ENCODE assay signal across 31 cellular contexts in the genomic region with DNA sequence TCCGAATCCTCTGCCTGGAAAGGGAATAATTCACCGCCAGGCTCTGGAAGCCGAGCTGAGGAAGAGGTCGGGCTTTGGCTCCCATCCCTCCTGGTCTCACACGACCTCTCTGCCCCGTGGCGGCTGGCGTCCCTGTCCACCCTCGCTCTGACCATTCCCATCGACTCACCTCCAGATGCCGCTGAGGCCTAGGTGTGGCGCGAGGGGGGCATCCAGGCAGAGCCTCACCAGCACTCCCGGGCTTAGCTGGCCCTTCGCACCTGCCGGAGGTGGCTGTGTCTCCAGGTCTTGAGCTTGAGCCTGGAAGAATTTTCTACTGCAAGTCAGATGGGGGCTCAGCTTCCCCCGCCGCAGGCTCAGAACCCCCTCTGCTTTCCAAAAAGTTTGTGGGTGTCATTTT. TPM values are rescaled to one million over a fixed set of nuclear protein-coding genes. Genes with fewer than 3 reads are reported as not detected.
"Had no signal": no experiment of that assay in that cellular context is flagged by ENCODE, and none has a peak within 500 bp of the region (broad histone marks: within the 10 kb centered on the region; RNA-seq: fewer than 3 reads in every experiment).

No MANE protein-coding gene starts in this region.

- H3K4me3 Mint-ChIP-seq: activated CD4-positive, alpha-beta T cell treated with anti-CD3 and anti-CD28 coated beads, Interleukin-2, amount 10 ng/mL, durations not matched to agents 7 days and 5 days; activated CD8-positive, alpha-beta T cell treated with anti-CD3 and anti-CD28 coated beads for 36 hours; activated naive CD8-positive, alpha-beta T cell; activated T-cell treated with anti-CD3 and anti-CD28 coated beads, Interleukin-2, amount 50 U/mL, for 4 hours; activated T-helper 17 cell treated with anti-CD3 and anti-CD28 coated beads, Interleukin-2, amount 50 U/mL, for 72 hours; effector memory CD8-positive, alpha-beta T cell had no signal

- H3K4me1 Mint-ChIP-seq: activated CD4-positive, alpha-beta T cell treated with anti-CD3 and anti-CD28 coated beads, Interleukin-2, amount 10 ng/mL, durations not matched to agents 7 days and 5 days; activated T-helper 17 cell treated with anti-CD3 and anti-CD28 coated beads, Interleukin-2, amount 50 U/mL, for 72 hours had no signal

- H3K27me3 ChIP-seq: body of pancreas had no signal

- H3K27ac Mint-ChIP-seq: activated CD4-positive, alpha-beta T cell treated with anti-CD3 and anti-CD28 coated beads, Interleukin-2, amount 10 ng/mL, durations not matched to agents 7 days and 5 days; activated CD8-positive, alpha-beta T cell treated with anti-CD3 and anti-CD28 coated beads for 36 hours; activated naive CD8-positive, alpha-beta T cell; activated T-helper 17 cell treated with anti-CD3 and anti-CD28 coated beads, Interleukin-2, amount 50 U/mL, for 72 hours; effector memory CD8-positive, alpha-beta T cell had no signal

- ATAC-seq: activated CD8-positive, alpha-beta T cell treated with anti-CD3 and anti-CD28 coated beads for 36 hours; activated T-cell treated with anti-CD3 and anti-CD28 coated beads, Interleukin-2, amount 50 U/mL, for 4 hours; activated T-helper 17 cell treated with anti-CD3 and anti-CD28 coated beads, Interleukin-2, amount 50 U/mL, for 72 hours; body of pancreas; effector memory CD8-positive, alpha-beta T cell; gastroesophageal sphincter had no signal

- DNase-seq: activated CD4-positive, alpha-beta T cell treated with anti-CD3 and anti-CD28 coated beads for 1 hour; activated CD4-positive, alpha-beta T cell treated with anti-CD3 and anti-CD28 coated beads for 4 hours; activated CD4-positive, alpha-beta T cell treated with anti-CD3 and anti-CD28 coated beads, Interleukin-2, amount 10 ng/mL, durations not matched to agents 7 days and 5 days; activated CD4-positive, alpha-beta T cell treated with anti-CD3 and anti-CD28 coated beads, Interleukin-2, amount 50 U/mL, for 48 hours; activated CD8-positive, alpha-beta T cell treated with anti-CD3 and anti-CD28 coated beads for 36 hours; activated effector memory CD4-positive, alpha-beta T cell treated with Interleukin-2 at 50 U/mL for 16 hours; activated gamma-delta T cell treated with Interleukin-2 at 50 U/mL for 16 hours; activated naive CD4-positive, alpha-beta T cell treated with anti-CD3 and anti-CD28 coated beads, Interleukin-2, amount 50 U/mL, for 16 hours; activated naive CD4-positive, alpha-beta T cell treated with Interleukin-2 at 50 U/mL for 16 hours; activated T-cell treated with anti-CD3 and anti-CD28 coated beads, Interleukin-2, amount 50 U/mL, for 4 hours; amniotic stem cell; anterior cingulate cortex; body of pancreas; cerebellar nuclear complex; cortex of kidney; dermis blood vessel endothelial cell; effector CD4-positive, alpha-beta T cell; effector memory CD8-positive, alpha-beta T cell; esophagus squamous epithelium; foreskin melanocyte; T-helper 2 cell had no signal

- H3K9me3 ChIP-seq: body of pancreas, esophagus squamous epithelium, gastroesophageal sphincter had no signal

- H3K27me3 Mint-ChIP-seq: activated CD4-positive, alpha-beta T cell treated with anti-CD3 and anti-CD28 coated beads, Interleukin-2, amount 10 ng/mL, durations not matched to agents 7 days and 5 days; activated CD8-positive, alpha-beta T cell treated with anti-CD3 and anti-CD28 coated beads for 36 hours had no signal

- H3K4me3 ChIP-seq: body of pancreas, esophagus squamous epithelium, gastroesophageal sphincter had no signal

- FAIRE-seq: endometrium, endothelial cell of umbilical vein had no signal

- H3K36me3 Mint-ChIP-seq: activated naive CD8-positive, alpha-beta T cell had no signal

- H3K27ac ChIP-seq: body of pancreas, epithelial cell of prostate, esophagus squamous epithelium had no signal

- H3K4me1 ChIP-seq: body of pancreas had no signal

- H3K9me3 Mint-ChIP-seq: activated CD4-positive, alpha-beta T cell treated with anti-CD3 and anti-CD28 coated beads, Interleukin-2, amount 10 ng/mL, durations not matched to agents 7 days and 5 days; activated CD8-positive, alpha-beta T cell treated with anti-CD3 and anti-CD28 coated beads for 36 hours; activated T-cell treated with anti-CD3 and anti-CD28 coated beads, Interleukin-2, amount 50 U/mL, for 4 hours; activated T-helper 17 cell treated with anti-CD3 and anti-CD28 coated beads, Interleukin-2, amount 50 U/mL, for 72 hours; effector memory CD8-positive, alpha-beta T cell had no signal

- H3K36me3 ChIP-seq: esophagus squamous epithelium, gastroesophageal sphincter had no signal

RNA-seq across cellular contexts. Expression of gene SMOC2, which starts 28.5 kb away (rescaled TPM):
- total RNA-seq: activated CD4-positive, alpha-beta T cell treated with anti-CD3 and anti-CD28 coated beads, Interleukin-2, amount 10 ng/mL, durations not matched to agents 7 days and 5 days; activated CD8-positive, alpha-beta T cell treated with anti-CD3 and anti-CD28 coated beads for 36 hours; activated T-helper 17 cell treated with anti-CD3 and anti-CD28 coated beads, Interleukin-2, amount 50 U/mL, for 72 hours; dermis blood vessel endothelial cell; endothelial cell of umbilical vein; fibroblast of lung; fibroblast of villous mesenchyme; glomerular endothelial cell; T-helper 1 cell treated with Interleukin-12 subunit alpha and Interleukin-12 subunit beta and Interleukin-4 antibody, amounts not matched to agents 30 ng/mL and 1 ng/mL, for 36 hours had no signal
- polyA plus RNA-seq: endothelial cell of umbilical vein, fibroblast of lung had no signal
